1 cellular context compared by ENCODE assay signal in the genomic region with DNA sequence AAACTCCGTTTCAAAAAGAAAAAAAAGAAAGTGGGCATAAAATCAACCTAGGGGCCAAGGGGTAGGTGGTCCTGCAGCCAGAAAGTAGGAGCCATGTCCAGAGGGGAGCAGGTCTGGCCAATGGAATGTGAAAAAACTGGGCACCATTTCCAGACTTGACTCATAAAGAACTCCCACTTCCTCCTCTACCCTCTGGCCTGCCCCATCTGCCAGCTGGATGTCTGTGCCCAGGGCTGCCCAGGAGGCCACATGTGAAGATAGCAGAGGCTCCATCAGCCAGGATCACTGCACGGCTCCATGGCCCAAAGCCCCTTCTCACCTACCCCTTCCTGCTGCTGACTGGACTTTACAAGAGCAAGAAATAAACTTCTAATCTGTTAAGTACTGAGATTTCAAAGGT.
TF ChIP-seq lines count a peak whose summit lies in the region.

No MANE protein-coding gene starts in this region.

TF ChIP-seq in GM12878, 131 proteins besides CTCF, POLR2A, EP300 and RAD21:
- TF ChIP-seq, protein P1, sequence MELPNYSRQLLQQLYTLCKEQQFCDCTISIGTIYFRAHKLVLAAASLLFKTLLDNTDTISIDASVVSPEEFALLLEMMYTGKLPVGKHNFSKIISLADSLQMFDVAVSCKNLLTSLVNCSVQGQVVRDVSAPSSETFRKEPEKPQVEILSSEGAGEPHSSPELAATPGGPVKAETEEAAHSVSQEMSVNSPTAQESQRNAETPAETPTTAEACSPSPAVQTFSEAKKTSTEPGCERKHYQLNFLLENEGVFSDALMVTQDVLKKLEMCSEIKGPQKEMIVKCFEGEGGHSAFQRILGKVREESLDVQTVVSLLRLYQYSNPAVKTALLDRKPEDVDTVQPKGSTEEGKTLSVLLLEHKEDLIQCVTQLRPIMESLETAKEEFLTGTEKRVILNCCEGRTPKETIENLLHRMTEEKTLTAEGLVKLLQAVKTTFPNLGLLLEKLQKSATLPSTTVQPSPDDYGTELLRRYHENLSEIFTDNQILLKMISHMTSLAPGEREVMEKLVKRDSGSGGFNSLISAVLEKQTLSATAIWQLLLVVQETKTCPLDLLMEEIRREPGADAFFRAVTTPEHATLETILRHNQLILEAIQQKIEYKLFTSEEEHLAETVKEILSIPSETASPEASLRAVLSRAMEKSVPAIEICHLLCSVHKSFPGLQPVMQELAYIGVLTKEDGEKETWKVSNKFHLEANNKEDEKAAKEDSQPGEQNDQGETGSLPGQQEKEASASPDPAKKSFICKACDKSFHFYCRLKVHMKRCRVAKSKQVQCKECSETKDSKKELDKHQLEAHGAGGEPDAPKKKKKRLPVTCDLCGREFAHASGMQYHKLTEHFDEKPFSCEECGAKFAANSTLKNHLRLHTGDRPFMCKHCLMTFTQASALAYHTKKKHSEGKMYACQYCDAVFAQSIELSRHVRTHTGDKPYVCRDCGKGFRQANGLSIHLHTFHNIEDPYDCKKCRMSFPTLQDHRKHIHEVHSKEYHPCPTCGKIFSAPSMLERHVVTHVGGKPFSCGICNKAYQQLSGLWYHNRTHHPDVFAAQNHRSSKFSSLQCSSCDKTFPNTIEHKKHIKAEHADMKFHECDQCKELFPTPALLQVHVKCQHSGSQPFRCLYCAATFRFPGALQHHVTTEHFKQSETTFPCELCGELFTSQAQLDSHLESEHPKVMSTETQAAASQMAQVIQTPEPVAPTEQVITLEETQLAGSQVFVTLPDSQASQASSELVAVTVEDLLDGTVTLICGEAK (IDR thresholded peaks at IDR 0.05; ENCODE audit: borderline replicate concordance): no peak
- no peak for TF ChIP-seq CBX5 (IDR thresholded peaks at IDR 0.05; ENCODE audit: low read depth)
- TF ChIP-seq YY1 (IDR thresholded peaks at IDR 0.05; ENCODE audit: low read depth, low read length): no peak
- TF ChIP-seq, protein P2, sequence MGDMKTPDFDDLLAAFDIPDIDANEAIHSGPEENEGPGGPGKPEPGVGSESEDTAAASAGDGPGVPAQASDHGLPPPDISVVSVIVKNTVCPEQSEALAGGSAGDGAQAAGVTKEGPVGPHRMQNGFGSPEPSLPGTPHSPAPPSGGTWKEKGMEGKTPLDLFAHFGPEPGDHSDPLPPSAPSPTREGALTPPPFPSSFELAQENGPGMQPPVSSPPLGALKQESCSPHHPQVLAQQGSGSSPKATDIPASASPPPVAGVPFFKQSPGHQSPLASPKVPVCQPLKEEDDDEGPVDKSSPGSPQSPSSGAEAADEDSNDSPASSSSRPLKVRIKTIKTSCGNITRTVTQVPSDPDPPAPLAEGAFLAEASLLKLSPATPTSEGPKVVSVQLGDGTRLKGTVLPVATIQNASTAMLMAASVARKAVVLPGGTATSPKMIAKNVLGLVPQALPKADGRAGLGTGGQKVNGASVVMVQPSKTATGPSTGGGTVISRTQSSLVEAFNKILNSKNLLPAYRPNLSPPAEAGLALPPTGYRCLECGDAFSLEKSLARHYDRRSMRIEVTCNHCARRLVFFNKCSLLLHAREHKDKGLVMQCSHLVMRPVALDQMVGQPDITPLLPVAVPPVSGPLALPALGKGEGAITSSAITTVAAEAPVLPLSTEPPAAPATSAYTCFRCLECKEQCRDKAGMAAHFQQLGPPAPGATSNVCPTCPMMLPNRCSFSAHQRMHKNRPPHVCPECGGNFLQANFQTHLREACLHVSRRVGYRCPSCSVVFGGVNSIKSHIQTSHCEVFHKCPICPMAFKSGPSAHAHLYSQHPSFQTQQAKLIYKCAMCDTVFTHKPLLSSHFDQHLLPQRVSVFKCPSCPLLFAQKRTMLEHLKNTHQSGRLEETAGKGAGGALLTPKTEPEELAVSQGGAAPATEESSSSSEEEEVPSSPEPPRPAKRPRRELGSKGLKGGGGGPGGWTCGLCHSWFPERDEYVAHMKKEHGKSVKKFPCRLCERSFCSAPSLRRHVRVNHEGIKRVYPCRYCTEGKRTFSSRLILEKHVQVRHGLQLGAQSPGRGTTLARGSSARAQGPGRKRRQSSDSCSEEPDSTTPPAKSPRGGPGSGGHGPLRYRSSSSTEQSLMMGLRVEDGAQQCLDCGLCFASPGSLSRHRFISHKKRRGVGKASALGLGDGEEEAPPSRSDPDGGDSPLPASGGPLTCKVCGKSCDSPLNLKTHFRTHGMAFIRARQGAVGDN (IDR thresholded peaks at IDR 0.05): no peak
- TF ChIP-seq, protein P3, sequence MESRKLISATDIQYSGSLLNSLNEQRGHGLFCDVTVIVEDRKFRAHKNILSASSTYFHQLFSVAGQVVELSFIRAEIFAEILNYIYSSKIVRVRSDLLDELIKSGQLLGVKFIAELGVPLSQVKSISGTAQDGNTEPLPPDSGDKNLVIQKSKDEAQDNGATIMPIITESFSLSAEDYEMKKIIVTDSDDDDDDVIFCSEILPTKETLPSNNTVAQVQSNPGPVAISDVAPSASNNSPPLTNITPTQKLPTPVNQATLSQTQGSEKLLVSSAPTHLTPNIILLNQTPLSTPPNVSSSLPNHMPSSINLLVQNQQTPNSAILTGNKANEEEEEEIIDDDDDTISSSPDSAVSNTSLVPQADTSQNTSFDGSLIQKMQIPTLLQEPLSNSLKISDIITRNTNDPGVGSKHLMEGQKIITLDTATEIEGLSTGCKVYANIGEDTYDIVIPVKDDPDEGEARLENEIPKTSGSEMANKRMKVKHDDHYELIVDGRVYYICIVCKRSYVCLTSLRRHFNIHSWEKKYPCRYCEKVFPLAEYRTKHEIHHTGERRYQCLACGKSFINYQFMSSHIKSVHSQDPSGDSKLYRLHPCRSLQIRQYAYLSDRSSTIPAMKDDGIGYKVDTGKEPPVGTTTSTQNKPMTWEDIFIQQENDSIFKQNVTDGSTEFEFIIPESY (IDR thresholded peaks at IDR 0.05): no peak
- peak; percentile 43 for TF ChIP-seq SPI1 (IDR thresholded peaks at IDR 0.05; ENCODE audit: borderline replicate concordance, insufficient read depth, low read depth, low read length)
